Comparison of ENCODE assay signal across 8 cellular contexts in the genomic region with DNA sequence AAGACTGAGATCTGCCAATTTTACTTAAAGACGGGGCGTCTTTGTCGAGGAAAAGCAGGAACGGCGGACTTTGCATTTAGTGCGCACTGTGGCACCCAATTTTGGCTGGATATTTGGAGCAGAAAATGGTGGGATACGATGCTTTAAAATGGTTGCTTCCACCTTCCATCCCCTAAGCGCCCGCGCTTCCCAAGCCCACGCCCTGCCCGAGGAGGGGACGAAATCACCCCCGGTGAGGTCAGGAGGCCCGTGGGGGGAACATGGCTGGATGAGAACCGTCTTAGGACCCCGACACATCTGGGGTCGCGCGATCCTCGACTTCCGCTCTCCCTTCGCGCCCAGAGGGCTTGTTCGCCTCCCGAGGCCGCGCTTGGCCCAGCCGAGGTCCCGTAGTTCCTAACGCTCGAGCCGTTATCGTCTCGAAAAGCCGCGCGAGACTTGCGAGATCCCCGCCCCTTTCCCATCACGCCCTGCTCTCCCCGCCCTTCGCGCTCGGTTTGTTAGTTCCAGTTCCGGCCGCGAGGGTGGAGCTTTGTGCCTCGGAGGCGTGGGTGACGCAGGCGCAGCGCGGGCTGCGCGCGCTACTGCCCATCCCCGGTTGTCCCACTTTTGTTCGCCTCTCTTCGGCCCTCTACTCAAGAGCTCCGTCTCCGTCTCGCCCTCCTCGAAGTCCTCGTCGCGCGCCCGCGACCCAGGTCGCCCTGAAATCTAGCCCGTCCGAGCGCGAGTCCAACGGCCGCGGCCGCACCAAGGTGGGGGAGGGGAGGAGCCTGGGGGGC.
DNase-seq lines count a peak whose midpoint lies in the region; ATAC-seq and TF ChIP-seq lines count a peak whose summit lies in the region.

A gene with protein sequence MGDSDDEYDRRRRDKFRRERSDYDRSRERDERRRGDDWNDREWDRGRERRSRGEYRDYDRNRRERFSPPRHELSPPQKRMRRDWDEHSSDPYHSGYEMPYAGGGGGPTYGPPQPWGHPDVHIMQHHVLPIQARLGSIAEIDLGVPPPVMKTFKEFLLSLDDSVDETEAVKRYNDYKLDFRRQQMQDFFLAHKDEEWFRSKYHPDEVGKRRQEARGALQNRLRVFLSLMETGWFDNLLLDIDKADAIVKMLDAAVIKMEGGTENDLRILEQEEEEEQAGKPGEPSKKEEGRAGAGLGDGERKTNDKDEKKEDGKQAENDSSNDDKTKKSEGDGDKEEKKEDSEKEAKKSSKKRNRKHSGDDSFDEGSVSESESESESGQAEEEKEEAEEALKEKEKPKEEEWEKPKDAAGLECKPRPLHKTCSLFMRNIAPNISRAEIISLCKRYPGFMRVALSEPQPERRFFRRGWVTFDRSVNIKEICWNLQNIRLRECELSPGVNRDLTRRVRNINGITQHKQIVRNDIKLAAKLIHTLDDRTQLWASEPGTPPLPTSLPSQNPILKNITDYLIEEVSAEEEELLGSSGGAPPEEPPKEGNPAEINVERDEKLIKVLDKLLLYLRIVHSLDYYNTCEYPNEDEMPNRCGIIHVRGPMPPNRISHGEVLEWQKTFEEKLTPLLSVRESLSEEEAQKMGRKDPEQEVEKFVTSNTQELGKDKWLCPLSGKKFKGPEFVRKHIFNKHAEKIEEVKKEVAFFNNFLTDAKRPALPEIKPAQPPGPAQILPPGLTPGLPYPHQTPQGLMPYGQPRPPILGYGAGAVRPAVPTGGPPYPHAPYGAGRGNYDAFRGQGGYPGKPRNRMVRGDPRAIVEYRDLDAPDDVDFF (plus strand): TSS at position 527 of the 779 bp plus-strand sequence. CDS start 488 bp downstream, outside the sequence.

- peak within 1 kb of the TSS; percentile 94 for H3K4me3 ChIP-seq in AG10803 (ENCODE audit: low read length)

- peak; percentile 32; the same call in 1 of the 2 replicates for TF ChIP-seq CTCF in AG10803 (conservative IDR thresholded peaks at IDR 0.05; ENCODE audit: low read length)

- DNase-seq in AG10803 (ENCODE audit: low read depth), result peak; percentile 97
- DNase-seq in NCI-H446 treated with DMSO at 0.1 percent for 48 hours (lab: John Stamatoyannopoulos, UW), result peak; percentile 94
- DNase-seq in cerebellar cortex (ENCODE audit: low spot score), result peak; percentile 98
- peak; percentile 98 for DNase-seq in islet precursor cell
- peak; percentile 97 to 99 (median 97) for DNase-seq in stimulated activated CD4-positive, alpha-beta T cell treated with anti-CD3 and anti-CD28 coated beads, Interleukin-12 subunit alpha, Interleukin-12 subunit beta, amount 100 ng/mL, for 48 hours (ENCODE audit: low read depth in 2 of 3, low spot score in 1 of 3)

- ATAC-seq in GM19025 (IDR thresholded peaks at IDR 0.05; ENCODE audit: low read depth, unreplicated experiment) (peak; percentile 86), HG03342 (IDR thresholded peaks at IDR 0.05; ENCODE audit: unreplicated experiment) (peak; percentile 84)
- ATAC-seq in activated CD4-positive, CD25-positive, alpha-beta regulatory T cell treated with anti-CD3 and anti-CD28 coated beads, Interleukin-2, amount 50 U/mL, for 24 hours, result peak; percentile 92 to 93

Comparison
In these comparisons a context has a peak if more than half of its experiments do, and no peak if none do; other contexts are left out.
1. Peak in every context shown above with its lines: DNase-seq, ATAC-seq and H3K4me3 ChIP-seq.